In the genomic region with DNA sequence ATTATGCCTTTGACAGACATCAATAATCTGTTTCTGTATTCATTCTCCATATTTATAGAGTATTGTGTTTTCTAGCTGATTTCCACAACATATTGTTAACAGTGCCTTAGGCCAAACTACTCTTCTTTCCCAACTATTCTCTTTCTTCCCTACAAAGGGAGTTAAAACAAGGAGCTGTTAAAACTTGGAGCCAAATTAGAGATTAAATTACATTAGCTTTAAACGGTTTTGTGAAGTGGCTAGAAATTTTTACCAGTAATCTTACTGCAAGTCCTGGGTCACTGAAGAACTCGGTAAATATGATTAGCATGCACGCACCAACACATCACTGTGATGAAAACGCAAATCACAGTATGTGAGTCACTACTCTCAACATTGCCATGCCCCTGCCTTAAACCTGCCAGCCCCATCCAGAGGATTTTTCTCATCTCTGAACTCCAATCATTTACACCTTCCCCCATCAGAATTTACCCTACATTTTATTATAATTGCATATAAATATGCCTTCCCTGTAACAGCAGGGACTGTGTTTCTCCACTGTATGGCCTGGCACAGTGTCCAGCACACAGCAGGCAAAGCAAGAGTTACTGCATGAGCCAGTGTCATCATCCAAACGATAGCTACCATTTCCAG, we compare ENCODE assay signal across 8 cellular contexts. TPM values are rescaled to one million over a fixed set of nuclear protein-coding genes. Genes with fewer than 3 reads are reported as not detected.
A peak's percentile ranks its signal among the peaks of the same experiment; 100 is the strongest.
DNase-seq lines count a peak whose midpoint lies in the region; ATAC-seq and TF ChIP-seq lines count a peak whose summit lies in the region.

No MANE protein-coding gene starts in this region.

- no peak overlapping the region for H3K9ac ChIP-seq in KMS-11
- peak overlapping the region; percentile 93 for H3K9ac ChIP-seq in adipocyte (ENCODE audit: low read length)
- H3K9ac ChIP-seq in iPS-20b (ENCODE audit: low read depth, low read length): peak overlapping the region; percentile 88; the same call in 1 of the 2 replicates

- TF ChIP-seq CTCF in KMS-11 (conservative IDR thresholded peaks at IDR 0.05; ENCODE audit: low read depth, low read length): no peak

- peaks cover 0 to under 1% of the 10 kb centered on the region in 2 donors for H3K9me3 ChIP-seq in CD4-positive, alpha-beta memory T cell (ENCODE audit: control insufficient read depth in 1 of 2, low read length in 2 of 2)
- no peaks in the 10 kb centered on the region for H3K9me3 ChIP-seq in adipocyte (ENCODE audit: control insufficient read depth, low read length)
- H3K9me3 ChIP-seq in iPS-20b (ENCODE audit: insufficient read depth, low read depth, low read length): peaks cover 16% of the 10 kb centered on the region

- H4K20me1 ChIP-seq in KMS-11 (ENCODE audit: insufficient read depth): no peaks in the 10 kb centered on the region

- peak overlapping the region; percentile 92 for H3K4me2 ChIP-seq in KMS-11

- H3K27ac Mint-ChIP-seq in CD4-positive, alpha-beta memory T cell: peak overlapping the region; percentile 18 to 93 (median 89)

- H3K4me1 ChIP-seq in CD4-positive, alpha-beta memory T cell (ENCODE audit: insufficient read depth, low read length): peaks cover 61% of the 10 kb centered on the region
- H3K4me1 ChIP-seq in KMS-11 (ENCODE audit: low read depth, poor library complexity, severe bottlenecking): peaks cover 29% of the 10 kb centered on the region
- peaks cover 57% of the 10 kb centered on the region for H3K4me1 ChIP-seq in adipocyte (ENCODE audit: control insufficient read depth, insufficient read depth, low read length)
- H3K4me1 ChIP-seq in iPS-20b (ENCODE audit: insufficient read depth, low read length): peaks cover 12% of the 10 kb centered on the region; the same call in 1 of the 2 replicates

- peak overlapping the region; percentile 87 for H3K27ac ChIP-seq in CD4-positive, alpha-beta memory T cell (ENCODE audit: low read depth, low read length)
- H3K27ac ChIP-seq in KMS-11: no peak overlapping the region
- H3K27ac ChIP-seq in iPS-20b (ENCODE audit: low read length): no peak overlapping the region

- H3K4me3 Mint-ChIP-seq in CD4-positive, alpha-beta memory T cell: peak overlapping the region; percentile 86 to 93 (median 89)

- peak overlapping the region; percentile 99; the same call in 1 of the 2 replicates for H2AFZ ChIP-seq in KMS-11 (ENCODE audit: low read depth)

- peaks cover 15% of the 10 kb centered on the region; the same call in 1 of the 2 replicates for H3K79me2 ChIP-seq in KMS-11 (ENCODE audit: insufficient read depth, low read depth)

- CTCF ChIA-PET in CD4-positive, alpha-beta memory T cell (lab: Charles Lee; ENCODE audit: partially characterized antibody): interaction anchor here (2.1 to 4.8 kb wide), 2 partner anchors 45 to 239 kb away, joined by 8 to 41 read pairs; a partner anchor contains a TSS

- H3K36me3 Mint-ChIP-seq in CD4-positive, alpha-beta memory T cell: peaks cover 24 to 39% of the 10 kb centered on the region in 2 donors

- peaks cover 0 to 16% (median 6%) of the 10 kb centered on the region in 8 donors for H3K9me3 Mint-ChIP-seq in CD4-positive, alpha-beta memory T cell

- POLR2A ChIA-PET in CD4-positive, alpha-beta memory T cell (lab: Charles Lee; ENCODE audit: partially characterized antibody): interaction anchor here (1.0 to 4.2 kb wide), 13 partner anchors 10 to 1733 kb away, joined by 3 to 49 read pairs (median 7); a partner anchor contains a TSS

- intact Hi-C loops in CD4-positive, alpha-beta memory T cell (cut with micrococcal nuclease): loop anchor here (1.0 to 10.0 kb wide), 5 partner anchors 44 to 1519 kb away; a partner anchor contains a TSS

- H3K36me3 ChIP-seq in CD4-positive, alpha-beta memory T cell (ENCODE audit: insufficient read depth, low read length): no peaks in the 10 kb centered on the region
- no peaks in the 10 kb centered on the region for H3K36me3 ChIP-seq in KMS-11 (ENCODE audit: insufficient read depth)
- peaks cover 14% of the 10 kb centered on the region for H3K36me3 ChIP-seq in adipocyte (ENCODE audit: control insufficient read depth, insufficient read depth, low read length, severe bottlenecking)
- peaks cover 34% of the 10 kb centered on the region for H3K36me3 ChIP-seq in iPS-20b (ENCODE audit: insufficient read depth, low read depth, low read length)

- DNase-seq in CD4-positive, alpha-beta memory T cell: no peak
- DNase-seq in adipocyte (ENCODE audit: low read depth) (peak; percentile 82), medulla oblongata (ENCODE audit: extremely low spot score) (no peak)
- DNase-seq in stimulated activated naive CD8-positive, alpha-beta T cell treated with anti-CD3 and anti-CD28 coated beads, Interleukin-15, Interleukin-2, amounts not matched to agents 100 U/mL and 50 U/mL, for 24 hours: no peak

- no peaks in the 10 kb centered on the region for H3K27me3 ChIP-seq in CD4-positive, alpha-beta memory T cell (ENCODE audit: insufficient read depth, low read length)
- no peaks in the 10 kb centered on the region for H3K27me3 ChIP-seq in KMS-11 (ENCODE audit: insufficient read depth, low read depth)
- H3K27me3 ChIP-seq in adipocyte (replicated peaks; ENCODE audit: control insufficient read depth, insufficient read depth, low read length): no peaks in the 10 kb centered on the region
- H3K27me3 ChIP-seq in iPS-20b (ENCODE audit: insufficient read depth, low read length): no peaks in the 10 kb centered on the region

- peaks cover 38 to 68% (median 53%) of the 10 kb centered on the region in 4 donors for H3K4me1 Mint-ChIP-seq in CD4-positive, alpha-beta memory T cell

- ATAC-seq in stimulated activated naive CD8-positive, alpha-beta T cell treated with anti-CD3 and anti-CD28 coated beads, Interleukin-15, Interleukin-2, amounts not matched to agents 100 U/mL and 50 U/mL, for 24 hours: peak; percentile 24
- ATAC-seq in GM21723 (IDR thresholded peaks at IDR 0.05; ENCODE audit: unreplicated experiment) (no peak), HG02759 (IDR thresholded peaks at IDR 0.05; ENCODE audit: unreplicated experiment) (no peak)

- no peaks in the 10 kb centered on the region for H3K27me3 Mint-ChIP-seq in CD4-positive, alpha-beta memory T cell

- peak overlapping the region; percentile 93 for H3K4me3 ChIP-seq in CD4-positive, alpha-beta memory T cell (ENCODE audit: low read length in 2 of 2)
- H3K4me3 ChIP-seq in KMS-11 (IDR thresholded peaks at IDR 0.05; ENCODE audit: insufficient read depth, low read depth, low read length) (no peak overlapping the region), adipocyte (ENCODE audit: low read length) (peak overlapping the region; percentile 92), iPS-20b (ENCODE audit: low read length) (peak overlapping the region; percentile 91)

RNA-seq across cellular contexts. Expression of a gene that starts 1.5 kb away (rescaled TPM):
- 10 to 100 TPM; 69.9 to 74.8 TPM for total RNA-seq in CD4-positive, alpha-beta memory T cell
- 100 to 1,000 TPM in 1 of 2 donors, 10 to 100 TPM in 1; 88.5 to 112 TPM for polyA plus RNA-seq in CD4-positive, alpha-beta memory T cell
